ENCODE assay signal across 37 cellular contexts in genomic region chr16:3515897-3516296, GRCh38. TPM values are rescaled to one million over a fixed set of nuclear protein-coding genes. Genes with fewer than 3 reads are reported as not detected.
"Had no signal": no experiment of that assay in that cellular context is flagged by ENCODE, and none has a peak within 500 bp of the region (broad histone marks: within the 10 kb centered on the region; RNA-seq: fewer than 3 reads in every experiment).

No MANE protein-coding gene starts in this region.

- ATAC-seq: activated CD8-positive, alpha-beta T cell treated with anti-CD3 and anti-CD28 coated beads for 36 hours; activated naive CD4-positive, alpha-beta T cell treated with anti-CD3 and anti-CD28 coated beads, Interleukin-2, amount 50 U/mL, for 72 hours; activated T-cell treated with anti-CD3 and anti-CD28 coated beads, Interleukin-2, amount 50 U/mL, for 4 hours; activated T-cell treated with anti-CD3 and anti-CD28 coated beads, Interleukin-2, amount 50 U/mL, for 72 hours; activated T-helper 17 cell treated with anti-CD3 and anti-CD28 coated beads, Interleukin-2, amount 50 U/mL, for 72 hours; body of pancreas had no signal

- H3K4me3 ChIP-seq: adrenal gland, body of pancreas, breast epithelium had no signal

- H3K27ac ChIP-seq: adrenal gland, body of pancreas, brain microvascular endothelial cell, breast epithelium, VCaP had no signal

- H3K4me1 ChIP-seq: adrenal gland, breast epithelium had no signal

- FAIRE-seq: astrocyte, TTC549 had no signal

- H3K9me3 ChIP-seq: adrenal gland, body of pancreas, breast epithelium had no signal

- H3K27me3 ChIP-seq: adrenal gland, body of pancreas, brain microvascular endothelial cell, breast epithelium had no signal

- DNase-seq: activated B cell treated with CpG ODN at 0.5 μM for 24 hours; activated CD4-positive, alpha-beta memory T cell treated with anti-CD3 and anti-CD28 coated beads for 36 hours; activated CD4-positive, alpha-beta T cell treated with anti-CD3 and anti-CD28 coated beads for 4 hours; activated CD4-positive, alpha-beta T cell treated with anti-CD3 and anti-CD28 coated beads, Interleukin-2, amount 10 ng/mL, durations not matched to agents 24 days and 14 days; activated CD4-positive, alpha-beta T cell treated with anti-CD3 and anti-CD28 coated beads, Interleukin-2, amount 50 U/mL, for 1 hour; activated CD4-positive, alpha-beta T cell treated with anti-CD3 and anti-CD28 coated beads, Interleukin-2, amount 50 U/mL, for 4 hours; activated CD4-positive, CD25-positive, alpha-beta regulatory T cell treated with anti-CD3 and anti-CD28 coated beads, Interleukin-2, amount 50 U/mL, for 72 hours; activated CD8-positive, alpha-beta memory T cell treated with anti-CD3 and anti-CD28 coated beads, Interleukin-2, amount 50 U/mL, for 4 hours; activated CD8-positive, alpha-beta T cell treated with anti-CD3 and anti-CD28 coated beads for 36 hours; activated effector memory CD4-positive, alpha-beta T cell treated with anti-CD3 and anti-CD28 coated beads, Interleukin-2, amount 50 U/mL, for 16 hours; activated gamma-delta T cell treated with Interleukin-2 at 50 U/mL for 16 hours; activated naive CD4-positive, alpha-beta T cell; activated naive CD4-positive, alpha-beta T cell treated with anti-CD3 and anti-CD28 coated beads for 36 hours; activated naive CD4-positive, alpha-beta T cell treated with anti-CD3 and anti-CD28 coated beads, Interleukin-2, amount 50 U/mL, for 16 hours; activated naive CD8-positive, alpha-beta T cell treated with anti-CD3 and anti-CD28 coated beads for 36 hours; activated T-cell treated with anti-CD3 and anti-CD28 coated beads for 4 hours; activated T-cell treated with anti-CD3 and anti-CD28 coated beads, Interleukin-2, amount 50 U/mL, for 1 hour; activated T-cell treated with anti-CD3 and anti-CD28 coated beads, Interleukin-2, amount 50 U/mL, for 4 hours; activated T-cell treated with anti-CD3 and anti-CD28 coated beads, Interleukin-2, amount 50 U/mL, for 72 hours; adrenal gland; amniotic stem cell; aorta; body of pancreas; brain microvascular endothelial cell; central memory CD4-positive, alpha-beta T cell; T-helper 2 cell; T-helper 9 cell had no signal

RNA-seq across cellular contexts. Expression of gene C16orf90, which starts 20.6 kb away (rescaled TPM):
- total RNA-seq: activated B cell treated with CpG ODN at 0.5 μM for 24 hours; activated CD4-positive, alpha-beta memory T cell treated with anti-CD3 and anti-CD28 coated beads for 36 hours; activated CD4-positive, alpha-beta T cell treated with anti-CD3 and anti-CD28 coated beads, Interleukin-2, amount 10 ng/mL, durations not matched to agents 24 days and 14 days; activated CD8-positive, alpha-beta memory T cell treated with anti-CD3 and anti-CD28 coated beads for 36 hours; activated CD8-positive, alpha-beta T cell treated with anti-CD3 and anti-CD28 coated beads for 36 hours; activated naive CD4-positive, alpha-beta T cell treated with anti-CD3 and anti-CD28 coated beads for 36 hours; activated naive CD8-positive, alpha-beta T cell treated with anti-CD3 and anti-CD28 coated beads for 36 hours; activated T-cell treated with anti-CD3 and anti-CD28 coated beads, Interleukin-2, amount 50 U/mL, for 4 hours; activated T-cell treated with anti-CD3 and anti-CD28 coated beads, Interleukin-2, amount 50 U/mL, for 72 hours; activated T-helper 1 cell treated with anti-CD3 and anti-CD28 coated beads, Interleukin-12 subunit alpha, Interleukin-12 subunit beta, Interleukin-2, Interleukin-4 antibody, amounts not matched to agents 30 ng/mL and 10 ng/mL and 1 ng/mL, durations not matched to agents 14 hours and 24 hours and 36 hours; activated T-helper 17 cell treated with anti-CD3 and anti-CD28 coated beads, Interleukin-2, amount 50 U/mL, for 72 hours; adrenal gland; aorta; astrocyte; body of pancreas; breast epithelium; cardiac septum; cerebellum had no signal
- polyA plus RNA-seq: adrenal gland, aorta had no signal
